In genomic region chr11:118359295-118359958, GRCh38 we compare ENCODE assay signal across 1 cellular context.
TF ChIP-seq lines count a peak whose summit lies in the region.

UBE4A (plus strand) TSS chr11:118359600; CDS start chr11:118365081, 5,481 bp downstream.

TF ChIP-seq in GM12878, 131 proteins besides CTCF, POLR2A, EP300 and RAD21 (continued from another document and continues in another):
- TF ChIP-seq CUX1 (IDR thresholded peaks at IDR 0.05; ENCODE audit: insufficient replicate concordance, low read depth, low read length), result no peak
- TF ChIP-seq EZH2 (IDR thresholded peaks at IDR 0.05; ENCODE audit: borderline replicate concordance, control insufficient read depth, low read depth, low read length), result no peak
- no peak for TF ChIP-seq LARP7 (IDR thresholded peaks at IDR 0.05)
- peak; percentile 70 for TF ChIP-seq SREBF2 (IDR thresholded peaks at IDR 0.05; ENCODE audit: low read length)
- TF ChIP-seq POU2F2 (IDR thresholded peaks at IDR 0.05; ENCODE audit: borderline replicate concordance, low read depth, low read length), result peak; percentile 76; the same call in 1 of the 3 replicates
- TF ChIP-seq POLR2AphosphoS5 (IDR thresholded peaks at IDR 0.05; ENCODE audit: low read length), result peak; percentile 98
- no peak for TF ChIP-seq FOXM1 (IDR thresholded peaks at IDR 0.05; ENCODE audit: low read depth, low read length)
- TF ChIP-seq BACH1 (IDR thresholded peaks at IDR 0.05; ENCODE audit: borderline replicate concordance), result peak; percentile 35; the same call in 1 of the 2 replicates
- TF ChIP-seq ETV6 (conservative IDR thresholded peaks at IDR 0.05 in 1 of 2, IDR thresholded peaks at IDR 0.05 in 1 of 2; ENCODE audit: borderline replicate concordance in 1 of 2, low read depth in 1 of 2), result peak in 1 of 2 experiments; percentile 77; a peak in 2 of 4 replicates
- TF ChIP-seq SIX5 (IDR thresholded peaks at IDR 0.05; ENCODE audit: low read depth, low read length, severe bottlenecking), result peak; percentile 63
- TF ChIP-seq, protein P1, sequence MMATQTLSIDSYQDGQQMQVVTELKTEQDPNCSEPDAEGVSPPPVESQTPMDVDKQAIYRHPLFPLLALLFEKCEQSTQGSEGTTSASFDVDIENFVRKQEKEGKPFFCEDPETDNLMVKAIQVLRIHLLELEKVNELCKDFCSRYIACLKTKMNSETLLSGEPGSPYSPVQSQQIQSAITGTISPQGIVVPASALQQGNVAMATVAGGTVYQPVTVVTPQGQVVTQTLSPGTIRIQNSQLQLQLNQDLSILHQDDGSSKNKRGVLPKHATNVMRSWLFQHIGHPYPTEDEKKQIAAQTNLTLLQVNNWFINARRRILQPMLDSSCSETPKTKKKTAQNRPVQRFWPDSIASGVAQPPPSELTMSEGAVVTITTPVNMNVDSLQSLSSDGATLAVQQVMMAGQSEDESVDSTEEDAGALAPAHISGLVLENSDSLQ (IDR thresholded peaks at IDR 0.05), result peak; percentile 60; the same call in 1 of the 2 replicates
- TF ChIP-seq TCF12 (IDR thresholded peaks at IDR 0.05; ENCODE audit: low read depth, low read length), result 0 out of 2 replicates have a peak, but pooled peaks have one; percentile 14
- TF ChIP-seq MTA3 (IDR thresholded peaks at IDR 0.05; ENCODE audit: borderline replicate concordance, low read length), result no peak; the same call in 1 of the 2 replicates
- 0 out of 2 replicates have a peak, but pooled peaks have one; percentile 92 for TF ChIP-seq CHD4 (IDR thresholded peaks at IDR 0.05)
- peak; percentile 60 for TF ChIP-seq RELA (IDR thresholded peaks at IDR 0.05; ENCODE audit: borderline replicate concordance, partially characterized antibody)
- peak; percentile 98 for TF ChIP-seq GABPA (IDR thresholded peaks at IDR 0.05; ENCODE audit: low read depth)
- 0 out of 2 replicates have a peak, but pooled peaks have one; percentile 40 for TF ChIP-seq ZBTB11 (CRISPR knock-in tag; IDR thresholded peaks at IDR 0.05)
- TF ChIP-seq, protein P2, sequence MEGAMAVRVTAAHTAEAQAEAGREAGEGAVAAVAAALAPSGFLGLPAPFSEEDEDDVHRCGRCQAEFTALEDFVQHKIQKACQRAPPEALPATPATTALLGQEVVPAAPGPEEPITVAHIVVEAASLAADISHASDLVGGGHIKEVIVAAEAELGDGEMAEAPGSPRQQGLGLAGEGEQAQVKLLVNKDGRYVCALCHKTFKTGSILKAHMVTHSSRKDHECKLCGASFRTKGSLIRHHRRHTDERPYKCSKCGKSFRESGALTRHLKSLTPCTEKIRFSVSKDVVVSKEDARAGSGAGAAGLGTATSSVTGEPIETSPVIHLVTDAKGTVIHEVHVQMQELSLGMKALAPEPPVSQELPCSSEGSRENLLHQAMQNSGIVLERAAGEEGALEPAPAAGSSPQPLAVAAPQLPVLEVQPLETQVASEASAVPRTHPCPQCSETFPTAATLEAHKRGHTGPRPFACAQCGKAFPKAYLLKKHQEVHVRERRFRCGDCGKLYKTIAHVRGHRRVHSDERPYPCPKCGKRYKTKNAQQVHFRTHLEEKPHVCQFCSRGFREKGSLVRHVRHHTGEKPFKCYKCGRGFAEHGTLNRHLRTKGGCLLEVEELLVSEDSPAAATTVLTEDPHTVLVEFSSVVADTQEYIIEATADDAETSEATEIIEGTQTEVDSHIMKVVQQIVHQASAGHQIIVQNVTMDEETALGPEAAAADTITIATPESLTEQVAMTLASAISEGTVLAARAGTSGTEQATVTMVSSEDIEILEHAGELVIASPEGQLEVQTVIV (IDR thresholded peaks at IDR 0.05; ENCODE audit: borderline replicate concordance, partially characterized antibody), result peak; percentile 81
- no peak for TF ChIP-seq IKZF2 (IDR thresholded peaks at IDR 0.05)
- TF ChIP-seq ESRRA (IDR thresholded peaks at IDR 0.05; ENCODE audit: low read length), result no peak
- no peak for TF ChIP-seq KLF5 (IDR thresholded peaks at IDR 0.05; ENCODE audit: partially characterized antibody)
- TF ChIP-seq TAF1 (IDR thresholded peaks at IDR 0.05; ENCODE audit: borderline replicate concordance, low read depth, low read length), result peak; percentile 94
- TF ChIP-seq SMC3 (IDR thresholded peaks at IDR 0.05; ENCODE audit: borderline replicate concordance, low read length), result peak; percentile 23; the same call in 1 of the 2 replicates
- no peak for TF ChIP-seq CEBPZ (IDR thresholded peaks at IDR 0.05; ENCODE audit: low read depth, low read length)
- no peak for TF ChIP-seq ASH2L (IDR thresholded peaks at IDR 0.05; ENCODE audit: borderline replicate concordance, low read depth)
- TF ChIP-seq, protein P3, sequence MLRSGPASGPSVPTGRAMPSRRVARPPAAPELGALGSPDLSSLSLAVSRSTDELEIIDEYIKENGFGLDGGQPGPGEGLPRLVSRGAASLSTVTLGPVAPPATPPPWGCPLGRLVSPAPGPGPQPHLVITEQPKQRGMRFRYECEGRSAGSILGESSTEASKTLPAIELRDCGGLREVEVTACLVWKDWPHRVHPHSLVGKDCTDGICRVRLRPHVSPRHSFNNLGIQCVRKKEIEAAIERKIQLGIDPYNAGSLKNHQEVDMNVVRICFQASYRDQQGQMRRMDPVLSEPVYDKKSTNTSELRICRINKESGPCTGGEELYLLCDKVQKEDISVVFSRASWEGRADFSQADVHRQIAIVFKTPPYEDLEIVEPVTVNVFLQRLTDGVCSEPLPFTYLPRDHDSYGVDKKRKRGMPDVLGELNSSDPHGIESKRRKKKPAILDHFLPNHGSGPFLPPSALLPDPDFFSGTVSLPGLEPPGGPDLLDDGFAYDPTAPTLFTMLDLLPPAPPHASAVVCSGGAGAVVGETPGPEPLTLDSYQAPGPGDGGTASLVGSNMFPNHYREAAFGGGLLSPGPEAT (IDR thresholded peaks at IDR 0.05; ENCODE audit: low read depth), result peak; percentile 73
- TF ChIP-seq BRCA1 (IDR thresholded peaks at IDR 0.05; ENCODE audit: low read depth, low read length), result no peak
- TF ChIP-seq CEBPB (IDR thresholded peaks at IDR 0.05; ENCODE audit: borderline replicate concordance in 1 of 2, low read depth in 2 of 2, low read length in 2 of 2), result peak in 1 of 2 experiments; percentile 48; a peak in 1 of 4 replicates
- TF ChIP-seq TCF7 (IDR thresholded peaks at IDR 0.05; ENCODE audit: borderline replicate concordance), result no peak
- no peak for TF ChIP-seq ZSCAN29 (IDR thresholded peaks at IDR 0.05)
- TF ChIP-seq, protein P4, sequence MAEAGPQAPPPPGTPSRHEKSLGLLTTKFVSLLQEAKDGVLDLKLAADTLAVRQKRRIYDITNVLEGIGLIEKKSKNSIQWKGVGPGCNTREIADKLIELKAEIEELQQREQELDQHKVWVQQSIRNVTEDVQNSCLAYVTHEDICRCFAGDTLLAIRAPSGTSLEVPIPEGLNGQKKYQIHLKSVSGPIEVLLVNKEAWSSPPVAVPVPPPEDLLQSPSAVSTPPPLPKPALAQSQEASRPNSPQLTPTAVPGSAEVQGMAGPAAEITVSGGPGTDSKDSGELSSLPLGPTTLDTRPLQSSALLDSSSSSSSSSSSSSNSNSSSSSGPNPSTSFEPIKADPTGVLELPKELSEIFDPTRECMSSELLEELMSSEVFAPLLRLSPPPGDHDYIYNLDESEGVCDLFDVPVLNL (IDR thresholded peaks at IDR 0.05; ENCODE audit: low read depth, low read length), result no peak
- TF ChIP-seq NR2C1 (IDR thresholded peaks at IDR 0.05), result peak; percentile 93
- TF ChIP-seq SPI1 (IDR thresholded peaks at IDR 0.05; ENCODE audit: borderline replicate concordance, insufficient read depth, low read depth, low read length), result peak; percentile 19; the same call in 1 of the 2 replicates
- TF ChIP-seq HCFC1 (IDR thresholded peaks at IDR 0.05; ENCODE audit: low read length), result peak; percentile 82
- TF ChIP-seq CREB1 (IDR thresholded peaks at IDR 0.05; ENCODE audit: low read depth), result peak; percentile 99
- peak; percentile 86; the same call in 1 of the 2 replicates for TF ChIP-seq ATF3 (IDR thresholded peaks at IDR 0.05; ENCODE audit: borderline replicate concordance, extremely low read depth, low read depth, low read length)
- TF ChIP-seq IKZF1 (conservative IDR thresholded peaks at IDR 0.05), result peak; percentile 87
- TF ChIP-seq MYB (IDR thresholded peaks at IDR 0.05; ENCODE audit: borderline replicate concordance, low read depth, low read length), result no peak
- TF ChIP-seq USF2 (IDR thresholded peaks at IDR 0.05; ENCODE audit: borderline replicate concordance, low read depth, low read length), result peak; percentile 6; the same call in 1 of the 2 replicates
